1 cellular context compared by ENCODE assay signal in genomic region chr11:8066911-8067455, GRCh38.
TF ChIP-seq lines count a peak whose summit lies in the region.

No MANE protein-coding gene starts in this region.

TF ChIP-seq in HepG2, 621 proteins besides CTCF, POLR2A, EP300 and RAD21:
- TF ChIP-seq THAP9 (CRISPR knock-in tag; IDR thresholded peaks at IDR 0.05; ENCODE audit: borderline replicate concordance): no peak
- TF ChIP-seq MAFK (conservative IDR thresholded peaks at IDR 0.05 in 1 of 2, IDR thresholded peaks at IDR 0.05 in 1 of 2; ENCODE audit: low read length in 2 of 2): peak; percentile 38 to 53; a peak in 3 of 4 replicates
- no peak for TF ChIP-seq ELF4 (CRISPR knock-in tag; IDR thresholded peaks at IDR 0.05; ENCODE audit: borderline replicate concordance)
- TF ChIP-seq STAT6 (CRISPR knock-in tag; IDR thresholded peaks at IDR 0.05; ENCODE audit: borderline replicate concordance): no peak
- no peak for TF ChIP-seq GATAD1 (CRISPR knock-in tag; IDR thresholded peaks at IDR 0.05)
- TF ChIP-seq ZNF564 (CRISPR knock-in tag; IDR thresholded peaks at IDR 0.05): no peak
- TF ChIP-seq ZNF652 (CRISPR knock-in tag; IDR thresholded peaks at IDR 0.05; ENCODE audit: borderline replicate concordance, low read depth): no peak
- 0 out of 2 replicates have a peak, but pooled peaks have one; percentile 35 for TF ChIP-seq MAFF (IDR thresholded peaks at IDR 0.05; ENCODE audit: low read depth, low read length)
- TF ChIP-seq HNRNPLL (IDR thresholded peaks at IDR 0.05; ENCODE audit: low read depth, low read length, poor library complexity, severe bottlenecking): no peak
- no peak for TF ChIP-seq KLF12 (CRISPR knock-in tag; IDR thresholded peaks at IDR 0.05; ENCODE audit: borderline replicate concordance)
- no peak for TF ChIP-seq DMTF1 (CRISPR knock-in tag; IDR thresholded peaks at IDR 0.05)
